Comparison of ENCODE assay signal across 31 cellular contexts in genomic region chr3:139839034-139839433, GRCh38.
"Had no signal": no experiment of that assay in that cellular context is flagged by ENCODE, and none has a peak within 500 bp of the region (broad histone marks: within the 10 kb centered on the region; RNA-seq: fewer than 3 reads in every experiment).

No MANE protein-coding gene starts in this region.

- H3K36me3 ChIP-seq: adrenal gland, esophagus muscularis mucosa, gastrocnemius medialis had no signal

- H3K4me1 ChIP-seq: adrenal gland, foreskin keratinocyte had no signal

- H3K9me3 ChIP-seq: adrenal gland, body of pancreas, esophagus muscularis mucosa, gastrocnemius medialis had no signal

- DNase-seq: activated CD4-positive, alpha-beta memory T cell treated with anti-CD3 and anti-CD28 coated beads for 36 hours; activated CD4-positive, alpha-beta T cell treated with anti-CD3 and anti-CD28 coated beads for 36 hours; activated CD4-positive, alpha-beta T cell treated with anti-CD3 and anti-CD28 coated beads, Interleukin-2, amount 10 ng/mL, durations not matched to agents 24 days and 14 days; activated CD4-positive, CD25-positive, alpha-beta regulatory T cell; activated CD4-positive, CD25-positive, alpha-beta regulatory T cell treated with anti-CD3 and anti-CD28 coated beads, Interleukin-2, amount 50 U/mL, for 72 hours; activated CD8-positive, alpha-beta memory T cell treated with anti-CD3 and anti-CD28 coated beads, Interleukin-2, amount 10 ng/mL, durations not matched to agents 7 days and 5 days; activated CD8-positive, alpha-beta memory T cell treated with anti-CD3 and anti-CD28 coated beads, Interleukin-2, amount 50 U/mL, for 4 hours; activated CD8-positive, alpha-beta T cell treated with anti-CD3 and anti-CD28 coated beads, Interleukin-2, amount 10 ng/mL, durations not matched to agents 7 days and 5 days; activated effector memory CD4-positive, alpha-beta T cell treated with anti-CD3 and anti-CD28 coated beads, Interleukin-2, amount 50 U/mL, for 16 hours; activated naive CD4-positive, alpha-beta T cell treated with anti-CD3 and anti-CD28 coated beads for 36 hours; activated naive CD8-positive, alpha-beta T cell treated with anti-CD3 and anti-CD28 coated beads for 36 hours; activated naive CD8-positive, alpha-beta T cell treated with anti-CD3 and anti-CD28 coated beads, Interleukin-2, amount 50 U/mL, for 24 hours; activated T-cell treated with anti-CD3 and anti-CD28 coated beads, Interleukin-2, amount 50 U/mL, for 1 hour; activated T-cell treated with anti-CD3 and anti-CD28 coated beads, Interleukin-2, amount 50 U/mL, for 48 hours; adrenal gland; aorta; caudate nucleus; cortex of kidney; dermis blood vessel endothelial cell; effector CD4-positive, alpha-beta T cell; effector memory CD8-positive, alpha-beta T cell; erythroblast; foreskin keratinocyte; gastrocnemius medialis; glutamatergic neuron; T-helper 1 cell; T-helper 17 cell; T1000 had no signal

- FAIRE-seq: colon had no signal

- ATAC-seq: activated CD4-positive, alpha-beta T cell treated with anti-CD3 and anti-CD28 coated beads for 36 hours; activated CD8-positive, alpha-beta memory T cell treated with anti-CD3 and anti-CD28 coated beads, Interleukin-2, amount 10 ng/mL, durations not matched to agents 7 days and 5 days; activated CD8-positive, alpha-beta T cell treated with anti-CD3 and anti-CD28 coated beads, Interleukin-2, amount 10 ng/mL, durations not matched to agents 7 days and 5 days; activated naive CD8-positive, alpha-beta T cell treated with anti-CD3 and anti-CD28 coated beads, Interleukin-2, amount 50 U/mL, for 24 hours; body of pancreas; effector memory CD8-positive, alpha-beta T cell; foreskin keratinocyte; gastrocnemius medialis; T-helper 17 cell had no signal

- H3K27ac ChIP-seq: adrenal gland, esophagus muscularis mucosa, foreskin keratinocyte, gastrocnemius medialis had no signal

- H3K27me3 ChIP-seq: adrenal gland, body of pancreas, esophagus muscularis mucosa, gastrocnemius medialis had no signal

- H3K4me3 ChIP-seq: adrenal gland, body of pancreas, esophagus muscularis mucosa, gastrocnemius medialis had no signal
